In genomic region chr6:44169886-44170570, GRCh38 we compare ENCODE assay signal across 1 cellular context.
TF ChIP-seq lines count a peak whose summit lies in the region.

No MANE protein-coding gene starts in this region.

TF ChIP-seq in K562, 482 proteins besides CTCF, POLR2A, EP300 and RAD21:
- TF ChIP-seq TGIF2 (CRISPR knock-in tag; IDR thresholded peaks at IDR 0.05) (no peak), USF1 (CRISPR knock-in tag; IDR thresholded peaks at IDR 0.05) (no peak), CBX3 (IDR thresholded peaks at IDR 0.05; ENCODE audit: borderline replicate concordance in 1 of 2, low read length in 2 of 2) (peak in 1 of 2 experiments; percentile 93; a peak in 1 of 3 replicates), TRIM24 (IDR thresholded peaks at IDR 0.05) (peak in 1 of 2 experiments; percentile 62; a peak in 1 of 4 replicates), ZBTB7A (IDR thresholded peaks at IDR 0.05; ENCODE audit: borderline replicate concordance, control insufficient read depth, low read depth, low read length) (peak; percentile 64; the same call in 1 of the 2 replicates), CBFA2T3 (IDR thresholded peaks at IDR 0.05) (peak; percentile 70), CBFA2T2 (conservative IDR thresholded peaks at IDR 0.05) (peak; percentile 44; the same call in 1 of the 2 replicates), TRIM28 (IDR thresholded peaks at IDR 0.05) (peak; percentile 54; the same call in 1 of the 2 replicates), ZFP36 (IDR thresholded peaks at IDR 0.05; ENCODE audit: low read depth, low read length, partially characterized antibody) (peak; percentile 38), ZNF280A (IDR thresholded peaks at IDR 0.05; ENCODE audit: low read depth, partially characterized antibody) (peak; percentile 17), KLF1 (tag; IDR thresholded peaks at IDR 0.05) (no peak), ARID1B (IDR thresholded peaks at IDR 0.05) (peak; percentile 17; the same call in 1 of the 2 replicates), FIP1L1 (IDR thresholded peaks at IDR 0.05; ENCODE audit: low read depth, low read length, poor library complexity, severe bottlenecking) (no peak), CXXC5 (CRISPR knock-in tag; IDR thresholded peaks at IDR 0.05) (no peak), SREBF2 (CRISPR knock-in tag; IDR thresholded peaks at IDR 0.05) (no peak), FOXJ3 (CRISPR knock-in tag; IDR thresholded peaks at IDR 0.05) (no peak), TCF3 (CRISPR knock-in tag; IDR thresholded peaks at IDR 0.05) (peak; percentile 44)
- TF ChIP-seq, protein P1, sequence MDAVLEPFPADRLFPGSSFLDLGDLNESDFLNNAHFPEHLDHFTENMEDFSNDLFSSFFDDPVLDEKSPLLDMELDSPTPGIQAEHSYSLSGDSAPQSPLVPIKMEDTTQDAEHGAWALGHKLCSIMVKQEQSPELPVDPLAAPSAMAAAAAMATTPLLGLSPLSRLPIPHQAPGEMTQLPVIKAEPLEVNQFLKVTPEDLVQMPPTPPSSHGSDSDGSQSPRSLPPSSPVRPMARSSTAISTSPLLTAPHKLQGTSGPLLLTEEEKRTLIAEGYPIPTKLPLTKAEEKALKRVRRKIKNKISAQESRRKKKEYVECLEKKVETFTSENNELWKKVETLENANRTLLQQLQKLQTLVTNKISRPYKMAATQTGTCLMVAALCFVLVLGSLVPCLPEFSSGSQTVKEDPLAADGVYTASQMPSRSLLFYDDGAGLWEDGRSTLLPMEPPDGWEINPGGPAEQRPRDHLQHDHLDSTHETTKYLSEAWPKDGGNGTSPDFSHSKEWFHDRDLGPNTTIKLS (IDR thresholded peaks at IDR 0.05; ENCODE audit: borderline replicate concordance, low read depth): 0 out of 2 replicates have a peak, but pooled peaks have one; percentile 34
